ENCODE assay signal across 11 cellular contexts in genomic region chr3:139774570-139775302, GRCh38.
DNase-seq lines count a peak whose midpoint lies in the region; TF ChIP-seq lines count a peak whose summit lies in the region.
"Had no signal": no experiment of that assay in that cellular context is flagged by ENCODE, and none has a peak within 500 bp of the region (broad histone marks: within the 10 kb centered on the region; RNA-seq: fewer than 3 reads in every experiment).

No MANE protein-coding gene starts in this region.

- no peaks in the 10 kb centered on the region for H3K27me3 Mint-ChIP-seq in endodermal cell (ENCODE audit: insufficient read depth)
- H3K27me3 Mint-ChIP-seq in nephron (ENCODE audit: low read depth), result peaks cover 6% of the 10 kb centered on the region
- H3K27me3 Mint-ChIP-seq: CD4-positive, CD25-positive, alpha-beta regulatory T cell had no signal

- no peaks in the 10 kb centered on the region for H3K9me3 Mint-ChIP-seq in endodermal cell
- no peaks in the 10 kb centered on the region for H3K9me3 Mint-ChIP-seq in nephron

- peak overlapping the region; percentile 62 for H3K27ac Mint-ChIP-seq in endodermal cell
- H3K27ac Mint-ChIP-seq in nephron, result peak overlapping the region; percentile 81 to 92 (median 82)
- H3K27ac Mint-ChIP-seq: CD4-positive, CD25-positive, alpha-beta regulatory T cell had no signal

- H3K36me3 ChIP-seq in endodermal cell (ENCODE audit: control insufficient read depth, insufficient read depth, low read length), result no peaks in the 10 kb centered on the region

- no peaks in the 10 kb centered on the region for H3K9me3 ChIP-seq in endodermal cell (ENCODE audit: control insufficient read depth, low read length)

- 40 to 59% methylated on average over 5 to 6 of the region's 7 CpGs for WGBS in endodermal cell (ENCODE audit: insufficient coverage in 1 of 2, insufficient read length in 1 of 2), 2 experiments

- no peak overlapping the region for H3K4me3 Mint-ChIP-seq in endodermal cell
- peak overlapping the region in 1 of 3 experiments; percentile 30 for H3K4me3 Mint-ChIP-seq in nephron
- H3K4me3 Mint-ChIP-seq: CD4-positive, CD25-positive, alpha-beta regulatory T cell had no signal

- H3K27ac ChIP-seq in endodermal cell (ENCODE audit: low read depth, low read length), result peak overlapping the region; percentile 80
- H3K27ac ChIP-seq: coronary artery had no signal

- in situ Hi-C loops in Caki2 (cut with HindIII; ENCODE audit: low pct_unique_long_range_greater_than_20kb, low sequenced_read_pairs), result no loop called here

- H3K4me3 ChIP-seq in endodermal cell (ENCODE audit: low read length), result no peak overlapping the region
- H3K4me3 ChIP-seq: coronary artery had no signal

- DNase-seq in Caki2 (ENCODE audit: low read depth) (peak; percentile 40), NCI-H1694 treated with DMSO at 0.1 percent for 48 hours (lab: John Stamatoyannopoulos, UW) (peak; percentile 70), endodermal cell (peak; percentile 90), T-helper 9 cell (no peak), NCI-H1105 (lab: John Stamatoyannopoulos, UW) (no peak), KG1 (lab: John Stamatoyannopoulos, UW) (no peak)
- no peak for DNase-seq in effector CD8-positive, alpha-beta T cell (lab: John Stamatoyannopoulos, UW)
- DNase-seq: CD4-positive, CD25-positive, alpha-beta regulatory T cell; NCI-H2029 had no signal

- H3K36me3 Mint-ChIP-seq in endodermal cell (ENCODE audit: low read depth) (no peaks in the 10 kb centered on the region), nephron (ENCODE audit: low read depth) (no peaks in the 10 kb centered on the region)
- H3K36me3 Mint-ChIP-seq: CD4-positive, CD25-positive, alpha-beta regulatory T cell had no signal

- peak overlapping the region; percentile 4 for H3K9ac ChIP-seq in endodermal cell (ENCODE audit: extremely low read depth, low read length, poor library complexity, severe bottlenecking)

- peaks cover 19% of the 10 kb centered on the region for H3K4me1 Mint-ChIP-seq in endodermal cell
- H3K4me1 Mint-ChIP-seq in nephron, result peaks cover 76% of the 10 kb centered on the region
- H3K4me1 Mint-ChIP-seq: CD4-positive, CD25-positive, alpha-beta regulatory T cell had no signal

- TF ChIP-seq CTCF in endodermal cell (conservative IDR thresholded peaks at IDR 0.05), result no peak
- no peak for TF ChIP-seq CTCF in nephron (IDR thresholded peaks at IDR 0.05; ENCODE audit: unreplicated experiment in 3 of 3)

- H3K4me1 ChIP-seq in endodermal cell (ENCODE audit: control insufficient read depth, insufficient read depth, low read length), result no peaks in the 10 kb centered on the region

- H3K27me3 ChIP-seq in endodermal cell (ENCODE audit: control insufficient read depth, insufficient read depth, low read length, poor library complexity, severe bottlenecking), result no peaks in the 10 kb centered on the region

Comparison
In these comparisons a context has a peak if more than half of its experiments do, and no peak if none do; other contexts are left out.
1. DNase-seq: peak in Caki2 (single experiment), NCI-H1694 treated with DMSO at 0.1 percent for 48 hours (single experiment) and endodermal cell (single experiment); none in effector CD8-positive, alpha-beta T cell (single experiment), T-helper 9 cell (single experiment), NCI-H1105 (single experiment) and KG1 (single experiment).